ENCODE assay signal across 8 cellular contexts in genomic region chr16:30699615-30700099, GRCh38. TPM values are rescaled to one million over a fixed set of nuclear protein-coding genes. Genes with fewer than 3 reads are reported as not detected.
A peak's percentile ranks its signal among the peaks of the same experiment; 100 is the strongest.
DNase-seq lines count a peak whose midpoint lies in the region; ATAC-seq and TF ChIP-seq lines count a peak whose summit lies in the region.

No MANE protein-coding gene starts in this region.

- intact Hi-C loops in tibial artery (cut with DNase I; ENCODE audit: low total_unique reads): loop anchor here (2.0 to 5.0 kb wide), 2 partner anchors 41 to 167 kb away; partner anchors contain the start of genes FBRS and ZNF747

- TF ChIP-seq RAD21 in liver (IDR thresholded peaks at IDR 0.05): no peak

- H3K27ac ChIP-seq in liver (ENCODE audit: low read depth in 1 of 2, low read length in 2 of 2): peak overlapping the region; percentile 100
- H3K27ac ChIP-seq in tibial artery: peak overlapping the region; percentile 96 to 99

- 33% methylated on average over 8 of the region's 8 CpGs for WGBS in liver

- peak overlapping the region; percentile 97 to 100 for H3K4me3 Mint-ChIP-seq in activated T-cell treated with anti-CD3 and anti-CD28 coated beads, Interleukin-2, amount 50 U/mL, for 72 hours

- no peaks in the 10 kb centered on the region for H3K9me3 Mint-ChIP-seq in activated T-cell treated with anti-CD3 and anti-CD28 coated beads, Interleukin-2, amount 50 U/mL, for 72 hours

- peak overlapping the region; percentile 49 to 53 for H3K9ac ChIP-seq in liver (ENCODE audit: low read depth in 1 of 2, low read length in 2 of 2)

- peaks cover 42% of the 10 kb centered on the region for H3K4me1 Mint-ChIP-seq in activated T-cell treated with anti-CD3 and anti-CD28 coated beads, Interleukin-2, amount 50 U/mL, for 72 hours (ENCODE audit: low read depth)

- H3K36me3 ChIP-seq in liver (ENCODE audit: control insufficient read depth in 4 of 4, insufficient read depth in 3 of 4, low read depth in 1 of 4, low read length in 3 of 4) (peaks cover 10 to 28% (median 19%) of the 10 kb centered on the region in 4 donors), tibial artery (peaks cover 40 to 45% (median 41%) of the 10 kb centered on the region in 3 donors)

- TF ChIP-seq CTCF in astrocyte of the cerebellum (IDR thresholded peaks at IDR 0.05; ENCODE audit: low read depth, low read length, missing control alignments) (no peak), liver (IDR thresholded peaks at IDR 0.05; ENCODE audit: low read depth, low read length, missing input control) (no peak), tibial artery (IDR thresholded peaks at IDR 0.05) (no peak)

- DNase-seq in activated T-cell treated with anti-CD3 and anti-CD28 coated beads, Interleukin-2, amount 50 U/mL, for 72 hours: no peak
- no peak for DNase-seq in activated T-cell treated with anti-CD3 and anti-CD28 coated beads, Interleukin-2, amount 50 U/mL, for 1 hour
- no peak for DNase-seq in astrocyte of the cerebellum (ENCODE audit: low read depth)
- no peak for DNase-seq in tibial artery
- no peak for DNase-seq in kidney glomerular epithelial cell (lab: John Stamatoyannopoulos, UW)
- no peak for DNase-seq in NCI-H1436 treated with DMSO at 0.1 percent for 48 hours (lab: John Stamatoyannopoulos, UW)
- DNase-seq in globus pallidus (ENCODE audit: low spot score): no peak

- in situ Hi-C loops in astrocyte of the cerebellum (cut with HindIII; ENCODE audit: low sequenced_read_pairs): no loop called here

- peak overlapping the region; percentile 92 for H3K27ac Mint-ChIP-seq in activated T-cell treated with anti-CD3 and anti-CD28 coated beads, Interleukin-2, amount 50 U/mL, for 72 hours

- H3K4me3 ChIP-seq in astrocyte of the cerebellum (ENCODE audit: low read depth, low read length): peak overlapping the region; percentile 97
- peak overlapping the region; percentile 60 to 82 (median 81) for H3K4me3 ChIP-seq in liver (ENCODE audit: low read depth in 1 of 3, low read length in 3 of 3)
- H3K4me3 ChIP-seq in tibial artery: peak overlapping the region; percentile 81 to 97

- H3K9me3 ChIP-seq in liver (ENCODE audit: control insufficient read depth in 4 of 4, low read length in 3 of 4): no peaks in the 10 kb centered on the region
- H3K9me3 ChIP-seq in tibial artery: no peaks in the 10 kb centered on the region

- H3K27me3 ChIP-seq in liver (ENCODE audit: control insufficient read depth in 4 of 4, insufficient read depth in 4 of 4, low read length in 3 of 4): no peaks in the 10 kb centered on the region
- no peaks in the 10 kb centered on the region for H3K27me3 ChIP-seq in tibial artery

- ATAC-seq in activated T-cell treated with anti-CD3 and anti-CD28 coated beads, Interleukin-2, amount 50 U/mL, for 72 hours (replicated peaks in 1 of 2): no peak

- peaks cover 0 to 24% (median 20%) of the 10 kb centered on the region in 4 donors for H3K4me1 ChIP-seq in liver (ENCODE audit: control insufficient read depth in 4 of 4, insufficient read depth in 4 of 4, low read length in 3 of 4)
- H3K4me1 ChIP-seq in tibial artery: peaks cover 0 to 25% (median 12%) of the 10 kb centered on the region in 4 donors

- H3K27me3 Mint-ChIP-seq in activated T-cell treated with anti-CD3 and anti-CD28 coated beads, Interleukin-2, amount 50 U/mL, for 72 hours (ENCODE audit: low read depth): no peaks in the 10 kb centered on the region

- peaks cover 6 to 36% of the 10 kb centered on the region in 2 donors for H3K36me3 Mint-ChIP-seq in activated T-cell treated with anti-CD3 and anti-CD28 coated beads, Interleukin-2, amount 50 U/mL, for 72 hours (ENCODE audit: insufficient read depth in 2 of 2)

TF ChIP-seq in liver, 16 proteins besides CTCF, POLR2A, EP300 and RAD21:
- no peak for TF ChIP-seq YY1 (IDR thresholded peaks at IDR 0.05)
- no peak for TF ChIP-seq SP1 (IDR thresholded peaks at IDR 0.05)
- TF ChIP-seq ATF3 (IDR thresholded peaks at IDR 0.05): no peak
- TF ChIP-seq MAX (IDR thresholded peaks at IDR 0.05): no peak
- TF ChIP-seq HNF4G (IDR thresholded peaks at IDR 0.05): no peak
- no peak for TF ChIP-seq NR2F2 (IDR thresholded peaks at IDR 0.05)
- no peak for TF ChIP-seq TAF1 (conservative IDR thresholded peaks at IDR 0.05)
- TF ChIP-seq FOXA2 (IDR thresholded peaks at IDR 0.05): no peak
TF ChIP-seq in liver: peak in this region for 0.

RNA-seq across cellular contexts. Expression of gene SRCAP, which starts 0.7 kb away (rescaled TPM):
- 10 to 100 TPM; 52.9 to 64.7 TPM for total RNA-seq in activated T-cell treated with anti-CD3 and anti-CD28 coated beads, Interleukin-2, amount 50 U/mL, for 72 hours
- total RNA-seq in liver: 10 to 100 TPM; 26.8 to 27.7 TPM
- polyA plus RNA-seq in liver: 1 to 10 TPM; 7.6 to 8.7 TPM

RNA-seq across cellular contexts. Expression of gene FBRS, which starts 41.4 kb away (rescaled TPM):
- 100 to 1,000 TPM; 170 to 185 TPM for total RNA-seq in activated T-cell treated with anti-CD3 and anti-CD28 coated beads, Interleukin-2, amount 50 U/mL, for 72 hours
- total RNA-seq in liver: 10 to 100 TPM in 1 of 2 donors, 1 to 10 TPM in 1; 7.3 to 15.1 TPM
- polyA plus RNA-seq in liver: 10 to 100 TPM in 1 of 2 donors, 1 to 10 TPM in 1; 4.1 to 15.5 TPM

RNA-seq across cellular contexts. Expression of gene PHKG2, which starts 48.6 kb away (rescaled TPM):
- 10 to 100 TPM; 38.0 to 38.5 TPM for total RNA-seq in activated T-cell treated with anti-CD3 and anti-CD28 coated beads, Interleukin-2, amount 50 U/mL, for 72 hours
- total RNA-seq in liver: 10 to 100 TPM in 1 of 2 donors, 1 to 10 TPM in 1; 9.2 to 16.3 TPM
- 10 to 100 TPM; 19.5 to 21.2 TPM for polyA plus RNA-seq in liver

RNA-seq across cellular contexts. Expression of gene PRR14, which starts 48.9 kb away (rescaled TPM):
- total RNA-seq in activated T-cell treated with anti-CD3 and anti-CD28 coated beads, Interleukin-2, amount 50 U/mL, for 72 hours: 100 to 1,000 TPM; 108 to 124 TPM
- total RNA-seq in liver: 1 to 10 TPM; 7.5 to 9.1 TPM
- 10 to 100 TPM in 1 of 2 donors, 1 to 10 TPM in 1; 8.6 to 13.5 TPM for polyA plus RNA-seq in liver

Comparison
In these comparisons a context has a peak if more than half of its experiments do, and no peak if none do; other contexts are left out.
1. RNA of gene FBRS, which starts 41.4 kb away (total RNA-seq): 170 to 185 TPM in activated T-cell treated with anti-CD3 and anti-CD28 coated beads, Interleukin-2, amount 50 U/mL, for 72 hours; 7.3 to 15.1 TPM in liver; every median in the first group is over 10 times any median in the second.
2. Peak in every context shown above with its lines, with median percentiles within 50 percentile points of each other: H3K4me3 ChIP-seq.